ENCODE assay signal across 11 cellular contexts in the genomic region with DNA sequence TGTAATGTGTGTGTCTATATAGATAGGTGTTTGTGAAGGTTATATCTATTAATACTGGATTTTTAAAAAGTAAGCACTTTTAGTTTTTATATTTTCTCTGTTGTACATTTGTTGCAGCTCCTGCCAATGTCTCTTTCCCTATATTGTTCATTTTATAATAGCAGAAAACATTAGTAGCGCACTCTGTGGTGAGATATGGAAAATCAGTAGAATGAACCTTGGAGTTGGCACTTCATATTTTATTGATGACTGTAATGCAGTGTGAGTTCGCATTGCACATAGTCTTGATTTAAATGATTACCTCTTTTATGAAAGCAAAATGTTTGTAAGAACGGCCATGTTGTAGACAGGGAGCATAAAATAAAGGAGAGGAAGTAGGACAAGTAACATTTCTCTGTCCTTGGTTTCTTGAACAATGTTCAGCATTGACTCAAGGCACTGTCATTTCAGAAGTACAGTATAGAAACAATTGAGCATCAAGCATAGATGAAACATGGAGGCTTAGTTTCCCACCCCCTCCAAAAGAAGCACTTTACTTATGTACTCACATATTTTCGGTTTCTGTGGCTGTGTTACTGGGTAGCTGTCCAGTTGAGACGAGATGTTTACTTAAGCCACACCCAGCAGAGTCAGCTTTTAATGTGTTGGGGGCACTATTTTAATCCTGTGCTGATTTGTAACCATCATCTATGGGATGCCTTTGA.
DNase-seq lines count a peak whose midpoint lies in the region; ATAC-seq, FAIRE-seq and TF ChIP-seq lines count a peak whose summit lies in the region.
"Had no signal": no experiment of that assay in that cellular context is flagged by ENCODE, and none has a peak within 500 bp of the region (broad histone marks: within the 10 kb centered on the region; RNA-seq: fewer than 3 reads in every experiment).

No MANE protein-coding gene starts in this region.

- no peak for TF ChIP-seq RAD21 in K562 (CRISPR knock-in tag; conservative IDR thresholded peaks at IDR 0.05 in 1 of 2, IDR thresholded peaks at IDR 0.05 in 1 of 2)

- no peaks in the 10 kb centered on the region for H4K20me1 ChIP-seq in K562 (replicated peaks; ENCODE audit: control insufficient read depth, insufficient read depth, low read length)

- H3K36me3 ChIP-seq in K562 (ENCODE audit: control insufficient read depth, insufficient read depth, low read length) (no peaks in the 10 kb centered on the region), muscle layer of duodenum (ENCODE audit: control insufficient read depth in 1 of 2, insufficient read depth in 2 of 2, low read length in 2 of 2) (no peaks in the 10 kb centered on the region), stomach (no peaks in the 10 kb centered on the region), uterus (no peaks in the 10 kb centered on the region)

- H3K4me1 ChIP-seq in K562 (replicated peaks in 1 of 2; ENCODE audit: control insufficient read depth in 2 of 2, insufficient read depth in 2 of 2, low read length in 2 of 2) (peaks cover 0 to 3% of the 10 kb centered on the region in 2 experiments; a peak in 1 of 5 replicates), muscle layer of duodenum (ENCODE audit: control insufficient read depth in 1 of 2, insufficient read depth in 2 of 2, low read length in 2 of 2) (peaks cover 6 to 13% of the 10 kb centered on the region in 2 donors), stomach (peaks cover 0 to 31% (median 15%) of the 10 kb centered on the region in 4 donors), uterus (no peaks in the 10 kb centered on the region)

- no peaks in the 10 kb centered on the region for H3K9me1 ChIP-seq in K562 (ENCODE audit: control insufficient read depth, insufficient read depth, low read length)

- H3K4me3 ChIP-seq in K562 (no peak overlapping the region), muscle layer of duodenum (ENCODE audit: low read depth in 1 of 2, low read length in 2 of 2) (peak overlapping the region; percentile 46 to 48), stomach (no peak overlapping the region), uterus (no peak overlapping the region)

- CTCF ChIA-PET in K562 (lab: Yijun Ruan, JAX; ENCODE audit: low intra/inter-chr PET ratio) = no interaction called here

- POLR2A ChIA-PET in K562 (lab: Yijun Ruan, JAX) = interaction anchor here (0.6 to 0.8 kb wide), 3 partner anchors 10 to 434 kb away, joined by 3 to 7 read pairs (median 4); no protein-coding TSS in a partner anchor

- peak overlapping the region; percentile 66 for H3K4me2 ChIP-seq in K562 (ENCODE audit: insufficient read depth, low read length)

- H3K27ac ChIP-seq in K562 (ENCODE audit: extremely low read depth, low read depth, low read length) (peak overlapping the region; percentile 31; the same call in 1 of the 3 replicates), muscle layer of duodenum (ENCODE audit: low read length) (no peak overlapping the region), stomach (no peak overlapping the region), uterus (no peak overlapping the region)

- H3K9ac ChIP-seq in K562 (ENCODE audit: insufficient read depth in 1 of 2, low read depth in 2 of 2, low read length in 2 of 2) = no peak overlapping the region

- peak overlapping the region; percentile 60 for H2AFZ ChIP-seq in K562 (ENCODE audit: low read depth, low read length)

- no peaks in the 10 kb centered on the region for H3K79me2 ChIP-seq in K562 (ENCODE audit: control insufficient read depth, insufficient read depth, low read length)

- no peaks in the 10 kb centered on the region for H3K9me3 ChIP-seq in K562 (replicated peaks; ENCODE audit: control insufficient read depth, insufficient read depth, low read depth, low read length)
- no peaks in the 10 kb centered on the region for H3K9me3 ChIP-seq in muscle layer of duodenum (ENCODE audit: control insufficient read depth in 1 of 2, low read length in 2 of 2)
- no peaks in the 10 kb centered on the region for H3K9me3 ChIP-seq in stomach
- no peaks in the 10 kb centered on the region for H3K9me3 ChIP-seq in uterus

- FAIRE-seq in K562 (lab: Jason Lieb, UNC) = no peak

- 14% methylated on average over 5 of the region's 5 CpGs for WGBS in K562 (ENCODE audit: insufficient coverage, low coverage, missing lambda C conversion rate)
- WGBS in stomach, 5 donors = 46 to 55% (median 49%) methylated on average over 5 of the region's 5 CpGs

- TF ChIP-seq EP300 in K562 (IDR thresholded peaks at IDR 0.05; ENCODE audit: low read length) (no peak), stomach (IDR thresholded peaks at IDR 0.05) (no peak)

- intact Hi-C loops in K562 (cut with micrococcal nuclease) = no loop called here
- intact Hi-C loops in stomach (cut with DNase I; ENCODE audit: low total_unique reads) = no loop called here
- intact Hi-C loops in uterus (cut with DNase I; ENCODE audit: low total_unique reads) = no loop called here

- no peak for TF ChIP-seq CTCF in K562 (IDR thresholded peaks at IDR 0.05 in 2 of 3, conservative IDR thresholded peaks at IDR 0.05 in 1 of 3; ENCODE audit: insufficient read depth in 2 of 3, low read depth in 1 of 3, low read length in 3 of 3)
- TF ChIP-seq CTCF in stomach (IDR thresholded peaks at IDR 0.05) = no peak
- TF ChIP-seq CTCF in uterus (IDR thresholded peaks at IDR 0.05) = no peak

- H3K27me3 ChIP-seq in K562 (ENCODE audit: control insufficient read depth in 2 of 2, insufficient read depth in 2 of 2, low read length in 2 of 2) = no peaks in the 10 kb centered on the region
- no peaks in the 10 kb centered on the region for H3K27me3 ChIP-seq in muscle layer of duodenum (ENCODE audit: low read depth, low read length)
- no peaks in the 10 kb centered on the region for H3K27me3 ChIP-seq in stomach
- H3K27me3 ChIP-seq in uterus = no peaks in the 10 kb centered on the region

- ATAC-seq in K562 (no peak; the same call in 2 of the 3 replicates), GM19463 (IDR thresholded peaks at IDR 0.05; ENCODE audit: unreplicated experiment) (no peak), GM21367 (IDR thresholded peaks at IDR 0.05; ENCODE audit: unreplicated experiment) (no peak)
- ATAC-seq: esophagus mucosa had no signal

- in situ Hi-C loops in K562 (cut with MboI) = no loop called here

- DNase-seq in EL (peak; percentile 62), NCI-H146 (lab: John Stamatoyannopoulos, UW) (peak; percentile 28), K562 (ENCODE audit: extremely low read depth in 1 of 4, low spot score in 3 of 4) (peak in 1 of 4 experiments; percentile 20), stomach (no peak), uterus (no peak)
- DNase-seq: naive B cell; stimulated activated CD4-positive, alpha-beta T cell treated with anti-CD3 and anti-CD28 coated beads, Interleukin-4, amount 100 ng/mL, for 1 hour had no signal

- BruUV-seq in K562 (replicated peaks; lab: Mats Ljungman, UMichigan) = no TSS peak

- TF ChIP-seq POLR2A in K562 (conservative IDR thresholded peaks at IDR 0.05) (no peak), stomach (IDR thresholded peaks at IDR 0.05) (no peak), uterus (IDR thresholded peaks at IDR 0.05) (no peak)

TF ChIP-seq in K562, 482 proteins besides CTCF, POLR2A, EP300 and RAD21:
- TF ChIP-seq BACH1 (tag; IDR thresholded peaks at IDR 0.05) = no peak
- TF ChIP-seq FOXA3 (CRISPR knock-in tag; conservative IDR thresholded peaks at IDR 0.05 in 1 of 2, IDR thresholded peaks at IDR 0.05 in 1 of 2) = peak; percentile 93 to 94
- TF ChIP-seq FOXA1 (IDR thresholded peaks at IDR 0.05; ENCODE audit: borderline replicate concordance) = peak; percentile 44; the same call in 1 of the 2 replicates

Comparison
In these comparisons a context has a peak if more than half of its experiments do, and no peak if none do; other contexts are left out.
1. DNase-seq: peak in EL (single experiment) and NCI-H146 (single experiment); none in stomach (single experiment) and uterus (0 of 2).
2. H3K4me3 ChIP-seq: peak in muscle layer of duodenum (2 of 2); none in K562 (single experiment), stomach (0 of 4) and uterus (0 of 2).